In the genomic region with DNA sequence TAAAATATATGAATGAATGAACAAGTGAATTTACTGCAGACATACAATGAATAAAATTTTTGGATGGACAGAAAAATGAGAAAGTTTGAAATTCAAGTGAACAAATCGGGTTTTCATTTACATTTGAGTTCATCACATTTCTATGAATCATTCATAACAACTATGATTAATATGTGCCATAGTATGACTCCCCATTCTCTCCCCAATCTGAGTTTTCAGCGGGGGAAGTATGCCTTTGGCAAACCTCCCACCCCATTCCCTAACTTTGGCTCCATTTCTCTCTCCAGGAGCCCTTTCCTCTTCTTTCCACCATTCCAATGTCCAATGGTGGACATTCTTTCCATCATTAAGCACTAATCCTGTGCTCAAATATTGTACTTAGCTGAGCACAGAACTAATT, we compare ENCODE assay signal across 25 cellular contexts.
A peak's percentile ranks its signal among the peaks of the same experiment; 100 is the strongest.
DNase-seq lines count a peak whose midpoint lies in the region; ATAC-seq, FAIRE-seq and TF ChIP-seq lines count a peak whose summit lies in the region.
"Had no signal": no experiment of that assay in that cellular context is flagged by ENCODE, and none has a peak within 500 bp of the region (broad histone marks: within the 10 kb centered on the region; RNA-seq: fewer than 3 reads in every experiment).

No MANE protein-coding gene starts in this region.

- ATAC-seq in PC-3: peak; percentile 22
- ATAC-seq in stimulated activated naive CD8-positive, alpha-beta T cell treated with anti-CD3 and anti-CD28 coated beads, Interleukin-15, amount 100 ng/mL, for 72 hours: no peak
- ATAC-seq: A549, GM12878, GM23338, HCT116 had no signal

- H3K36me3 ChIP-seq in MG63 (no peaks in the 10 kb centered on the region), PC-3 (ENCODE audit: low read depth, low read length) (no peaks in the 10 kb centered on the region), bronchial epithelial cell (ENCODE audit: control insufficient read depth, insufficient read depth, low read length) (no peaks in the 10 kb centered on the region), prostate gland (no peaks in the 10 kb centered on the region)
- H3K36me3 ChIP-seq: BE2C; BLaER1 treated with 17β-estradiol and CSF1 and Interleukin-3, amounts not matched to agents 10 nM and 100 nM had no signal

- no peak overlapping the region for H3K4me2 ChIP-seq in PC-3 (ENCODE audit: low read length)
- H3K4me2 ChIP-seq: A549; BLaER1 treated with 17β-estradiol and CSF1 and Interleukin-3, amounts not matched to agents 10 nM and 100 nM; GM23338 had no signal

- no peaks in the 10 kb centered on the region for H3K4me1 Mint-ChIP-seq in activated naive CD8-positive, alpha-beta T cell treated with anti-CD3 and anti-CD28 coated beads for 36 hours
- H3K4me1 Mint-ChIP-seq in stimulated activated naive CD8-positive, alpha-beta T cell treated with anti-CD3 and anti-CD28 coated beads, Interleukin-15, amount 100 ng/mL, for 72 hours: no peaks in the 10 kb centered on the region
- H3K4me1 Mint-ChIP-seq: CD14-positive monocyte; CD8-positive, alpha-beta memory T cell had no signal

- no peak overlapping the region for H3K4me3 ChIP-seq in MG63
- H3K4me3 ChIP-seq in PC-3 (ENCODE audit: low read length): no peak overlapping the region
- no peak overlapping the region for H3K4me3 ChIP-seq in bronchial epithelial cell (ENCODE audit: low read depth, low read length)
- no peak overlapping the region for H3K4me3 ChIP-seq in retinal pigment epithelial cell (ENCODE audit: low read length)
- no peak overlapping the region for H3K4me3 ChIP-seq in prostate gland
- H3K4me3 ChIP-seq: A549; BLaER1 treated with 17β-estradiol and CSF1 and Interleukin-3, amounts not matched to agents 10 nM and 100 nM; GM12878; GM23338 had no signal

- no peak overlapping the region for H3K27ac ChIP-seq in PC-3 (ENCODE audit: low read length)
- no peak overlapping the region for H3K27ac ChIP-seq in prostate gland
- H3K27ac ChIP-seq: A549; BLaER1 treated with 17β-estradiol and CSF1 and Interleukin-3, amounts not matched to agents 10 nM and 100 nM had no signal

- BruUV-seq in PC-3 (replicated peaks; lab: Mats Ljungman, UMichigan): no TSS peak

- no peak for TF ChIP-seq CTCF in PC-3 (conservative IDR thresholded peaks at IDR 0.05; ENCODE audit: low read depth, low read length)
- TF ChIP-seq CTCF in bronchial epithelial cell (IDR thresholded peaks at IDR 0.05; ENCODE audit: insufficient read depth, low read length, severe bottlenecking): no peak
- TF ChIP-seq CTCF in retinal pigment epithelial cell (conservative IDR thresholded peaks at IDR 0.05; ENCODE audit: low read depth, low read length): no peak
- TF ChIP-seq CTCF in prostate gland (IDR thresholded peaks at IDR 0.05): no peak

- H2AFZ ChIP-seq in PC-3 (ENCODE audit: low read length): no peak overlapping the region
- H2AFZ ChIP-seq: GM23338 had no signal

- H3K4me3 Mint-ChIP-seq in activated naive CD8-positive, alpha-beta T cell treated with anti-CD3 and anti-CD28 coated beads for 36 hours: no peak overlapping the region
- H3K4me3 Mint-ChIP-seq in stimulated activated naive CD8-positive, alpha-beta T cell treated with anti-CD3 and anti-CD28 coated beads, Interleukin-15, amount 100 ng/mL, for 72 hours: no peak overlapping the region
- H3K4me3 Mint-ChIP-seq: CD14-positive monocyte; CD4-positive, alpha-beta T cell; CD8-positive, alpha-beta memory T cell; GM23338; H9 had no signal

- no peaks in the 10 kb centered on the region for H3K36me3 Mint-ChIP-seq in activated naive CD8-positive, alpha-beta T cell treated with anti-CD3 and anti-CD28 coated beads for 36 hours
- H3K36me3 Mint-ChIP-seq: CD14-positive monocyte; CD8-positive, alpha-beta memory T cell had no signal

- no peaks in the 10 kb centered on the region for H3F3A ChIP-seq in PC-3 (ENCODE audit: low read length, unreplicated experiment)

- H3K27me3 ChIP-seq in MG63 (no peaks in the 10 kb centered on the region), PC-3 (ENCODE audit: low read length) (no peaks in the 10 kb centered on the region), bronchial epithelial cell (ENCODE audit: control insufficient read depth, insufficient read depth, low read length) (no peaks in the 10 kb centered on the region), prostate gland (replicated peaks; ENCODE audit: insufficient read depth) (no peaks in the 10 kb centered on the region)
- H3K27me3 ChIP-seq: BE2C; BLaER1 treated with 17β-estradiol and CSF1 and Interleukin-3, amounts not matched to agents 10 nM and 100 nM had no signal

- CTCF ChIA-PET in PC-3 (lab: Charles Lee): no interaction called here

- no peaks in the 10 kb centered on the region; the same call in 1 of the 2 replicates for H3K4me1 ChIP-seq in PC-3 (ENCODE audit: insufficient read depth, low read length)
- H3K4me1 ChIP-seq in prostate gland (replicated peaks): no peaks in the 10 kb centered on the region
- H3K4me1 ChIP-seq: A549; BE2C; BLaER1 treated with 17β-estradiol and CSF1 and Interleukin-3, amounts not matched to agents 10 nM and 100 nM had no signal

- no peaks in the 10 kb centered on the region for H4K20me1 ChIP-seq in PC-3 (ENCODE audit: low read length)
- H4K20me1 ChIP-seq: BLaER1 treated with 17β-estradiol and CSF1 and Interleukin-3, amounts not matched to agents 10 nM and 100 nM had no signal

- H3K9ac ChIP-seq in PC-3 (ENCODE audit: low read length): no peak overlapping the region
- H3K9ac ChIP-seq: BLaER1 treated with 17β-estradiol and CSF1 and Interleukin-3, amounts not matched to agents 10 nM and 100 nM had no signal

- POLR2A ChIA-PET in PC-3 (lab: Charles Lee; ENCODE audit: unreplicated experiment): no interaction called here

- H3K9me2 ChIP-seq in PC-3 (replicated peaks; ENCODE audit: low read length): no peaks in the 10 kb centered on the region; the same call in 1 of the 2 replicates

- 93% methylated on average over 2 of the region's 2 CpGs for WGBS in prostate gland

- H3K27me3 Mint-ChIP-seq in activated naive CD8-positive, alpha-beta T cell treated with anti-CD3 and anti-CD28 coated beads for 36 hours: peaks cover 12% of the 10 kb centered on the region
- H3K27me3 Mint-ChIP-seq in stimulated activated naive CD8-positive, alpha-beta T cell treated with anti-CD3 and anti-CD28 coated beads, Interleukin-15, amount 100 ng/mL, for 72 hours: peaks cover 39% of the 10 kb centered on the region

- intact Hi-C loops in PC-3 (cut with micrococcal nuclease) (no loop called here), prostate gland (cut with DNase I) (no loop called here)

- TF ChIP-seq POLR2A in prostate gland (IDR thresholded peaks at IDR 0.05): no peak

- H3K79me2 ChIP-seq in PC-3 (ENCODE audit: low read length): no peaks in the 10 kb centered on the region

- FAIRE-seq in bronchial epithelial cell (lab: Jason Lieb, UNC): no peak
- FAIRE-seq: A549, D721Med, GM12878 had no signal

- H3K9me3 ChIP-seq in MG63 (no peaks in the 10 kb centered on the region), PC-3 (ENCODE audit: low read length) (no peaks in the 10 kb centered on the region), prostate gland (no peaks in the 10 kb centered on the region)
- H3K9me3 ChIP-seq: A549; BE2C; BLaER1 treated with 17β-estradiol and CSF1 and Interleukin-3, amounts not matched to agents 10 nM and 100 nM had no signal

- H3K9me3 Mint-ChIP-seq in activated naive CD8-positive, alpha-beta T cell treated with anti-CD3 and anti-CD28 coated beads for 36 hours: no peaks in the 10 kb centered on the region
- H3K9me3 Mint-ChIP-seq in stimulated activated naive CD8-positive, alpha-beta T cell treated with anti-CD3 and anti-CD28 coated beads, Interleukin-15, amount 100 ng/mL, for 72 hours: no peaks in the 10 kb centered on the region
- H3K9me3 Mint-ChIP-seq: CD4-positive, alpha-beta T cell; GM23338; H9 had no signal

- DNase-seq in MG63 (peak; percentile 7), PC-3 (peak; percentile 43), bronchial epithelial cell (ENCODE audit: low read depth) (peak; percentile 74), retinal pigment epithelial cell (ENCODE audit: low read depth) (peak; percentile 12), prostate gland (ENCODE audit: low spot score) (no peak)
- DNase-seq in activated naive CD8-positive, alpha-beta T cell treated with anti-CD3 and anti-CD28 coated beads for 36 hours: no peak
- no peak for DNase-seq in stimulated activated naive CD8-positive, alpha-beta T cell treated with anti-CD3 and anti-CD28 coated beads, Interleukin-15, amount 100 ng/mL, for 72 hours
- DNase-seq: 8988T; ACHN; AML-193; BE2C; CD4-positive, alpha-beta T cell; CD8-positive, alpha-beta memory T cell; DMS 273 treated with DMSO at 0.1 percent for 48 hours; DMS79; EL; GDM1; H9 had no signal

- no peak overlapping the region for H3K27ac Mint-ChIP-seq in activated naive CD8-positive, alpha-beta T cell treated with anti-CD3 and anti-CD28 coated beads for 36 hours
- no peak overlapping the region for H3K27ac Mint-ChIP-seq in stimulated activated naive CD8-positive, alpha-beta T cell treated with anti-CD3 and anti-CD28 coated beads, Interleukin-15, amount 100 ng/mL, for 72 hours
- H3K27ac Mint-ChIP-seq: CD14-positive monocyte; CD4-positive, alpha-beta T cell; CD8-positive, alpha-beta memory T cell; GM23338; H9 had no signal

Comparison
In these comparisons a context has a peak if more than half of its experiments do, and no peak if none do; other contexts are left out.
1. DNase-seq: peak in MG63 (single experiment), PC-3 (single experiment), bronchial epithelial cell (single experiment) and retinal pigment epithelial cell (single experiment); none in activated naive CD8-positive, alpha-beta T cell treated with anti-CD3 and anti-CD28 coated beads for 36 hours (single experiment), prostate gland (single experiment) and stimulated activated naive CD8-positive, alpha-beta T cell treated with anti-CD3 and anti-CD28 coated beads, Interleukin-15, amount 100 ng/mL, for 72 hours (0 of 2).